8 cellular contexts compared by ENCODE assay signal in genomic region chr1:161200992-161201827, GRCh38. TPM values are rescaled to one million over a fixed set of nuclear protein-coding genes. Genes with fewer than 3 reads are reported as not detected.
DNase-seq lines count a peak whose midpoint lies in the region; ATAC-seq and TF ChIP-seq lines count a peak whose summit lies in the region.

No MANE protein-coding gene starts in this region.

- H3K27me3 Mint-ChIP-seq in activated T-cell treated with anti-CD3 and anti-CD28 coated beads, Interleukin-2, amount 50 U/mL, for 72 hours (ENCODE audit: low read depth): no peaks in the 10 kb centered on the region
- no peaks in the 10 kb centered on the region for H3K27me3 Mint-ChIP-seq in activated CD4-positive, alpha-beta memory T cell treated with anti-CD3 and anti-CD28 coated beads, Interleukin-2, amount 10 ng/mL, durations not matched to agents 7 days and 5 days

- no peak for ATAC-seq in activated T-cell treated with anti-CD3 and anti-CD28 coated beads, Interleukin-2, amount 50 U/mL, for 72 hours (replicated peaks in 1 of 2)
- ATAC-seq in heart right ventricle: peak; percentile 36 to 73 (median 54)
- ATAC-seq in psoas muscle: peak; percentile 18 to 38 (median 32)
- no peak for ATAC-seq in HG02798 (IDR thresholded peaks at IDR 0.05; ENCODE audit: poor library complexity, unreplicated experiment)
- ATAC-seq in GM21515 (IDR thresholded peaks at IDR 0.05; ENCODE audit: unreplicated experiment): no peak

- WGBS in heart right ventricle, 2 donors: 31 to 51% methylated on average over 13 of the region's 13 CpGs
- 26 to 30% (median 29%) methylated on average over 13 of the region's 13 CpGs for WGBS in psoas muscle, 3 donors

- no peaks in the 10 kb centered on the region for H3K9me3 ChIP-seq in heart right ventricle
- H3K9me3 ChIP-seq in psoas muscle: no peaks in the 10 kb centered on the region

- POLR2A ChIA-PET in activated CD4-positive, alpha-beta memory T cell treated with anti-CD3 and anti-CD28 coated beads, Interleukin-2, amount 10 ng/mL, durations not matched to agents 7 days and 5 days (lab: Charles Lee): interaction anchor here (0.6 to 5.8 kb wide), 27 partner anchors 9 to 189 kb away, joined by 3 to 91 read pairs (median 10); partner anchors contain the start of genes APOA2, ARHGAP30, B4GALT3 and NIT1

- H3K27ac Mint-ChIP-seq in activated T-cell treated with anti-CD3 and anti-CD28 coated beads, Interleukin-2, amount 50 U/mL, for 72 hours: peak overlapping the region; percentile 97
- peak overlapping the region; percentile 96 for H3K27ac Mint-ChIP-seq in activated CD4-positive, alpha-beta memory T cell treated with anti-CD3 and anti-CD28 coated beads, Interleukin-2, amount 10 ng/mL, durations not matched to agents 7 days and 5 days

- intact Hi-C loops in heart right ventricle (cut with DNase I) (no loop called here), psoas muscle (cut with DNase I) (no loop called here)

- H3K27ac ChIP-seq in heart right ventricle (peak overlapping the region; percentile 93 to 100 (median 98)), psoas muscle (peak overlapping the region; percentile 96)

- CTCF ChIA-PET in activated CD4-positive, alpha-beta memory T cell treated with anti-CD3 and anti-CD28 coated beads, Interleukin-2, amount 10 ng/mL, durations not matched to agents 7 days and 5 days (lab: Charles Lee): interaction anchor here (0.6 to 5.5 kb wide), 11 partner anchors 9 to 181 kb away, joined by 3 to 101 read pairs (median 8); partner anchors contain the start of genes APOA2, F11R, SDHC and TOMM40L

- H3K4me1 ChIP-seq in heart right ventricle: peaks cover 47 to 92% (median 80%) of the 10 kb centered on the region in 9 donors
- H3K4me1 ChIP-seq in psoas muscle: peaks cover 45% of the 10 kb centered on the region

- peaks cover 10% of the 10 kb centered on the region in 2 donors for H3K36me3 Mint-ChIP-seq in activated T-cell treated with anti-CD3 and anti-CD28 coated beads, Interleukin-2, amount 50 U/mL, for 72 hours (ENCODE audit: insufficient read depth in 2 of 2)
- H3K36me3 Mint-ChIP-seq in activated CD4-positive, alpha-beta memory T cell treated with anti-CD3 and anti-CD28 coated beads, Interleukin-2, amount 10 ng/mL, durations not matched to agents 7 days and 5 days (ENCODE audit: low read depth): peaks cover 35% of the 10 kb centered on the region

- TF ChIP-seq CTCF in heart right ventricle (IDR thresholded peaks at IDR 0.05): no peak
- no peak for TF ChIP-seq CTCF in psoas muscle (IDR thresholded peaks at IDR 0.05)

- H3K36me3 ChIP-seq in heart right ventricle (peaks cover 0 to 37% (median 4%) of the 10 kb centered on the region in 9 donors), psoas muscle (ENCODE audit: insufficient read depth in 1 of 2, low read depth in 1 of 2) (peaks cover under 1 to 29% of the 10 kb centered on the region in 2 donors)

- H3K27me3 ChIP-seq in heart right ventricle (no peaks in the 10 kb centered on the region), psoas muscle (ENCODE audit: insufficient read depth in 3 of 3, low read length in 2 of 3) (no peaks in the 10 kb centered on the region)

- H3K4me3 ChIP-seq in heart right ventricle: peak overlapping the region; percentile 20 to 94 (median 85)
- H3K4me3 ChIP-seq in psoas muscle: peak overlapping the region; percentile 87

- H3K4me3 Mint-ChIP-seq in activated T-cell treated with anti-CD3 and anti-CD28 coated beads, Interleukin-2, amount 50 U/mL, for 72 hours: peak overlapping the region; percentile 87 to 96
- peak overlapping the region; percentile 92 for H3K4me3 Mint-ChIP-seq in activated CD4-positive, alpha-beta memory T cell treated with anti-CD3 and anti-CD28 coated beads, Interleukin-2, amount 10 ng/mL, durations not matched to agents 7 days and 5 days

- H3K4me1 Mint-ChIP-seq in activated T-cell treated with anti-CD3 and anti-CD28 coated beads, Interleukin-2, amount 50 U/mL, for 72 hours (ENCODE audit: low read depth): peaks cover 57% of the 10 kb centered on the region
- H3K4me1 Mint-ChIP-seq in activated CD4-positive, alpha-beta memory T cell treated with anti-CD3 and anti-CD28 coated beads, Interleukin-2, amount 10 ng/mL, durations not matched to agents 7 days and 5 days: peaks cover 80% of the 10 kb centered on the region

- no peaks in the 10 kb centered on the region for H3K9me3 Mint-ChIP-seq in activated T-cell treated with anti-CD3 and anti-CD28 coated beads, Interleukin-2, amount 50 U/mL, for 72 hours
- H3K9me3 Mint-ChIP-seq in activated CD4-positive, alpha-beta memory T cell treated with anti-CD3 and anti-CD28 coated beads, Interleukin-2, amount 10 ng/mL, durations not matched to agents 7 days and 5 days: no peaks in the 10 kb centered on the region

- no peak for DNase-seq in activated T-cell treated with anti-CD3 and anti-CD28 coated beads, Interleukin-2, amount 50 U/mL, for 72 hours
- no peak for DNase-seq in activated T-cell treated with anti-CD3 and anti-CD28 coated beads for 4 hours
- DNase-seq in activated CD4-positive, alpha-beta memory T cell treated with anti-CD3 and anti-CD28 coated beads, Interleukin-2, amount 10 ng/mL, durations not matched to agents 7 days and 5 days: no peak
- DNase-seq in heart right ventricle: peak; percentile 47 to 88
- peak; percentile 49 to 76 for DNase-seq in psoas muscle
- no peak for DNase-seq in SK-N-DZ (ENCODE audit: low spot score)

RNA-seq across cellular contexts. Expression of gene NDUFS2, which starts 1.0 kb away (rescaled TPM):
- total RNA-seq in activated T-cell treated with anti-CD3 and anti-CD28 coated beads, Interleukin-2, amount 50 U/mL, for 72 hours: 100 to 1,000 TPM; 108 to 114 TPM
- total RNA-seq in activated CD4-positive, alpha-beta memory T cell treated with anti-CD3 and anti-CD28 coated beads, Interleukin-2, amount 10 ng/mL, durations not matched to agents 7 days and 5 days: 10 to 100 TPM; 83.0 to 87.3 TPM
- total RNA-seq in heart right ventricle (100 to 1,000 TPM; 244 to 370 (median 318) TPM), psoas muscle (100 to 1,000 TPM; 204 to 336 (median 272) TPM)
- polyA plus RNA-seq in heart right ventricle (100 to 1,000 TPM; 121 to 193 TPM), psoas muscle (100 to 1,000 TPM; 207 to 270 (median 232) TPM)
- 142 and 179 TPM in 2 replicates for polyA plus RNA-seq in SK-N-DZ (2014; cell fraction: cytosol; rRNA removed)
- 131 and 153 TPM in 2 replicates for polyA plus RNA-seq in SK-N-DZ (2014; cell fraction: nucleus; rRNA removed)

RNA-seq across cellular contexts. Expression of gene ADAMTS4, which starts 2.4 kb away (rescaled TPM):
- total RNA-seq in activated T-cell treated with anti-CD3 and anti-CD28 coated beads, Interleukin-2, amount 50 U/mL, for 72 hours: 1 to 10 TPM; 4.0 to 7.7 TPM
- 1 to 10 TPM in 1 of 2 experiments, under 1 TPM in 1; 0.83 to 1.2 TPM for total RNA-seq in activated CD4-positive, alpha-beta memory T cell treated with anti-CD3 and anti-CD28 coated beads, Interleukin-2, amount 10 ng/mL, durations not matched to agents 7 days and 5 days
- total RNA-seq in heart right ventricle: 10 to 100 TPM in 6 of 10 donors, 1 to 10 TPM in 4; 1.7 to 86.1 (median 17.7) TPM
- polyA plus RNA-seq in heart right ventricle: 10 to 100 TPM in 1 of 2 donors, 1 to 10 TPM in 1; 5.4 to 11.9 TPM
- total RNA-seq in psoas muscle: 1 to 10 TPM; 1.3 to 8.9 (median 5.2) TPM
- polyA plus RNA-seq in psoas muscle: 1 to 10 TPM in 1 of 3 donors, under 1 TPM in 2; 0.88 to 1.3 (median 0.92) TPM
- 10.0 and 12.4 TPM in 2 replicates for polyA plus RNA-seq in SK-N-DZ (2014; cell fraction: cytosol; rRNA removed)
- polyA plus RNA-seq in SK-N-DZ (2014; cell fraction: nucleus; rRNA removed): 3.5 and 5.3 TPM in 2 replicates

RNA-seq across cellular contexts. Expression of gene FCER1G, which starts 13.9 kb away (rescaled TPM):
- 1 to 10 TPM; 1.8 to 3.7 TPM for total RNA-seq in activated T-cell treated with anti-CD3 and anti-CD28 coated beads, Interleukin-2, amount 50 U/mL, for 72 hours
- total RNA-seq in activated CD4-positive, alpha-beta memory T cell treated with anti-CD3 and anti-CD28 coated beads, Interleukin-2, amount 10 ng/mL, durations not matched to agents 7 days and 5 days: 1 to 10 TPM; 1.1 to 1.3 TPM
- 10 to 100 TPM in 4 of 10 donors, 1 to 10 TPM in 6; 2.0 to 65.8 (median 5.3) TPM for total RNA-seq in heart right ventricle
- 10 to 100 TPM; 19.7 to 64.6 TPM for polyA plus RNA-seq in heart right ventricle
- total RNA-seq in psoas muscle: 10 to 100 TPM in 2 of 4 donors, 1 to 10 TPM in 2; 3.3 to 11.3 (median 9.7) TPM
- 10 to 100 TPM in 2 of 3 donors, 1 to 10 TPM in 1; 8.3 to 23.5 (median 12.4) TPM for polyA plus RNA-seq in psoas muscle
- polyA plus RNA-seq in SK-N-DZ (2014; cell fraction: cytosol; rRNA removed): not detected in 2 replicates
- polyA plus RNA-seq in SK-N-DZ (2014; cell fraction: nucleus; rRNA removed): 1.9 TPM in 1 of 2 replicates, not detected in the other

RNA-seq across cellular contexts. Expression of gene APOA2, which starts 22.2 kb away (rescaled TPM):
- not detected for total RNA-seq in activated T-cell treated with anti-CD3 and anti-CD28 coated beads, Interleukin-2, amount 50 U/mL, for 72 hours
- total RNA-seq in activated CD4-positive, alpha-beta memory T cell treated with anti-CD3 and anti-CD28 coated beads, Interleukin-2, amount 10 ng/mL, durations not matched to agents 7 days and 5 days: not detected
- total RNA-seq in heart right ventricle: under 1 TPM in 1 of 10 donors, not detected in 9; 0.89 TPM
- polyA plus RNA-seq in heart right ventricle: not detected
- total RNA-seq in psoas muscle: under 1 TPM in 1 of 4 donors, not detected in 3; 0.86 TPM
- polyA plus RNA-seq in psoas muscle: not detected
- polyA plus RNA-seq in SK-N-DZ (2014; cell fraction: cytosol; rRNA removed): not detected in 2 replicates
- not detected in 2 replicates for polyA plus RNA-seq in SK-N-DZ (2014; cell fraction: nucleus; rRNA removed)

RNA-seq across cellular contexts. Expression of gene B4GALT3, which starts 23.9 kb away (rescaled TPM):
- 10 to 100 TPM; 55.9 to 56.5 TPM for total RNA-seq in activated T-cell treated with anti-CD3 and anti-CD28 coated beads, Interleukin-2, amount 50 U/mL, for 72 hours
- 10 to 100 TPM; 55.0 to 56.7 TPM for total RNA-seq in activated CD4-positive, alpha-beta memory T cell treated with anti-CD3 and anti-CD28 coated beads, Interleukin-2, amount 10 ng/mL, durations not matched to agents 7 days and 5 days
- 10 to 100 TPM; 12.1 to 28.9 (median 19.6) TPM for total RNA-seq in heart right ventricle
- polyA plus RNA-seq in heart right ventricle: 10 to 100 TPM; 11.5 to 25.5 TPM
- total RNA-seq in psoas muscle: 10 to 100 TPM; 16.3 to 32.8 (median 28.9) TPM
- 10 to 100 TPM; 29.3 to 48.1 (median 30.9) TPM for polyA plus RNA-seq in psoas muscle
- 62.1 and 67.2 TPM in 2 replicates for polyA plus RNA-seq in SK-N-DZ (2014; cell fraction: cytosol; rRNA removed)
- 52.3 and 64.2 TPM in 2 replicates for polyA plus RNA-seq in SK-N-DZ (2014; cell fraction: nucleus; rRNA removed)

Comparison
In these comparisons a context has a peak if more than half of its experiments do, and no peak if none do; other contexts are left out.
1. ATAC-seq: peak in heart right ventricle (8 of 8) and psoas muscle (4 of 4); none in activated T-cell treated with anti-CD3 and anti-CD28 coated beads, Interleukin-2, amount 50 U/mL, for 72 hours (0 of 2), HG02798 (single experiment) and GM21515 (single experiment).
2. DNase-seq: peak in heart right ventricle (2 of 2) and psoas muscle (2 of 2); none in activated T-cell treated with anti-CD3 and anti-CD28 coated beads, Interleukin-2, amount 50 U/mL, for 72 hours (0 of 2), activated T-cell treated with anti-CD3 and anti-CD28 coated beads for 4 hours (single experiment), activated CD4-positive, alpha-beta memory T cell treated with anti-CD3 and anti-CD28 coated beads, Interleukin-2, amount 10 ng/mL, durations not matched to agents 7 days and 5 days (single experiment) and SK-N-DZ (single experiment).